21 cellular contexts compared by ENCODE assay signal in the genomic region with DNA sequence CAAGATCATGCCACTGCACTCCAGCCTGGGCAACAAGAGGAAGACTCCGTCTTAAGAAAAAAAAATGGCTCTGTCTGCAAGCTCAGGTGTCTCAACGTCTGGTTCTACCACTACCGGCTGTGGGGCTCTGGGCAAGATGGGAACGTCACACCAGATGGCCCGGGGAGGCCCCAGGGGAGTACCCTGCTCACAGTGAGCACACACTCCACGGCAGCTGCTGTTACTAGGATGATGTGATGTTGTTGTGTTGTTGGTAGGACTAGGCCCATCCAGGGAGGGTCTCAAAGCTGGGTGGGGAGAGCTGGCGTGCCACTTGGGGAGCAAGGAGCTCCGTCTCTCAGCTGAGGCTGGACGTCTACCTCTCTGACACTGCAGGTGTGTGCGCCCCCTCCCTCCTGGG. TPM values are rescaled to one million over a fixed set of nuclear protein-coding genes. Genes with fewer than 3 reads are reported as not detected.
DNase-seq lines count a peak whose midpoint lies in the region; ATAC-seq and TF ChIP-seq lines count a peak whose summit lies in the region.
"Had no signal": no experiment of that assay in that cellular context is flagged by ENCODE, and none has a peak within 500 bp of the region (broad histone marks: within the 10 kb centered on the region; RNA-seq: fewer than 3 reads in every experiment).

No MANE protein-coding gene starts in this region.

- H3K9me3 Mint-ChIP-seq in stimulated activated effector memory CD8-positive, alpha-beta T cell treated with anti-CD3 and anti-CD28 coated beads, Interleukin-12 subunit alpha, Interleukin-12 subunit beta, amount 100 ng/mL, for 72 hours = no peaks in the 10 kb centered on the region
- H3K9me3 Mint-ChIP-seq: natural killer cell treated with Interleukin-12 subunit alpha and Interleukin-12 subunit beta and Interleukin-15 and Interleukin-18, amount 100 ng/mL, for 72 hours had no signal

- H3K27ac ChIP-seq in OCI-LY3 (ENCODE audit: low read length) = no peak overlapping the region
- H3K27ac ChIP-seq in smooth muscle cell (ENCODE audit: low read depth) = no peak overlapping the region
- H3K27ac ChIP-seq: SK-N-MC, spleen, transverse colon had no signal

- 0 out of 2 replicates have a peak overlapping the region, but pooled peaks have one; percentile 9 for H3K4me2 ChIP-seq in OCI-LY3 (ENCODE audit: low read length)
- H3K4me2 ChIP-seq in smooth muscle cell = no peak overlapping the region

- TF ChIP-seq CTCF in OCI-LY3 (IDR thresholded peaks at IDR 0.05; ENCODE audit: low read depth, low read length) (no peak), smooth muscle cell (IDR thresholded peaks at IDR 0.05; ENCODE audit: borderline replicate concordance, insufficient read depth, poor library complexity, severe bottlenecking) (no peak)

- H3K79me2 ChIP-seq in OCI-LY3 (ENCODE audit: low read length) (no peaks in the 10 kb centered on the region), smooth muscle cell (ENCODE audit: low read depth) (no peaks in the 10 kb centered on the region)

- no peak overlapping the region for H3K4me3 Mint-ChIP-seq in stimulated activated effector memory CD8-positive, alpha-beta T cell treated with anti-CD3 and anti-CD28 coated beads, Interleukin-12 subunit alpha, Interleukin-12 subunit beta, amount 100 ng/mL, for 72 hours
- H3K4me3 Mint-ChIP-seq: CD14-positive monocyte; natural killer cell treated with Interleukin-12 subunit alpha and Interleukin-12 subunit beta and Interleukin-15 and Interleukin-18, amount 100 ng/mL, for 72 hours had no signal

- 83% methylated on average over 10 of the region's 10 CpGs for WGBS in smooth muscle cell (ENCODE audit: low lambda C conversion rate)

- no peak overlapping the region for H2AFZ ChIP-seq in OCI-LY3 (ENCODE audit: low read depth, low read length)
- H2AFZ ChIP-seq in smooth muscle cell (ENCODE audit: low read depth) = no peak overlapping the region

- peaks cover 6% of the 10 kb centered on the region for H3K36me3 Mint-ChIP-seq in stimulated activated effector memory CD8-positive, alpha-beta T cell treated with anti-CD3 and anti-CD28 coated beads, Interleukin-12 subunit alpha, Interleukin-12 subunit beta, amount 100 ng/mL, for 72 hours
- H3K36me3 Mint-ChIP-seq: CD14-positive monocyte; natural killer cell treated with Interleukin-12 subunit alpha and Interleukin-12 subunit beta and Interleukin-15 and Interleukin-18, amount 100 ng/mL, for 72 hours had no signal

- no peaks in the 10 kb centered on the region for H3K4me1 Mint-ChIP-seq in stimulated activated effector memory CD8-positive, alpha-beta T cell treated with anti-CD3 and anti-CD28 coated beads, Interleukin-12 subunit alpha, Interleukin-12 subunit beta, amount 100 ng/mL, for 72 hours
- H3K4me1 Mint-ChIP-seq: CD14-positive monocyte had no signal

- no peaks in the 10 kb centered on the region for H4K20me1 ChIP-seq in OCI-LY3 (ENCODE audit: insufficient read depth, low read length)
- H4K20me1 ChIP-seq in smooth muscle cell (ENCODE audit: low read depth) = no peaks in the 10 kb centered on the region

- H3K27ac Mint-ChIP-seq in stimulated activated effector memory CD8-positive, alpha-beta T cell treated with anti-CD3 and anti-CD28 coated beads, Interleukin-12 subunit alpha, Interleukin-12 subunit beta, amount 100 ng/mL, for 72 hours = no peak overlapping the region
- H3K27ac Mint-ChIP-seq: CD14-positive monocyte; natural killer cell treated with Interleukin-12 subunit alpha and Interleukin-12 subunit beta and Interleukin-15 and Interleukin-18, amount 100 ng/mL, for 72 hours; progenitor cell of endocrine pancreas had no signal

- H3K4me3 ChIP-seq in OCI-LY3 (ENCODE audit: low read length) (no peak overlapping the region), smooth muscle cell (no peak overlapping the region)
- H3K4me3 ChIP-seq: SK-N-MC, spleen, transverse colon had no signal

- DNase-seq in DMS79 treated with DMSO at 0.1 percent for 48 hours (lab: John Stamatoyannopoulos, UW) = peak; percentile 14
- DNase-seq in DMS79 (lab: John Stamatoyannopoulos, UW) = no peak
- DNase-seq in NCI-H1436 (lab: John Stamatoyannopoulos, UW) = peak; percentile 95
- DNase-seq in stimulated activated effector memory CD8-positive, alpha-beta T cell treated with anti-CD3 and anti-CD28 coated beads, Interleukin-12 subunit alpha, Interleukin-12 subunit beta, amount 100 ng/mL, for 72 hours (ENCODE audit: low spot score in 2 of 2) = no peak
- DNase-seq in smooth muscle cell (lab: John Stamatoyannopoulos, UW; ENCODE audit: unreplicated experiment) = no peak
- DNase-seq in NCI-H2107 treated with DMSO at 0.1 percent for 48 hours (lab: John Stamatoyannopoulos, UW; ENCODE audit: unreplicated experiment) = no peak
- DNase-seq: activated CD4-positive, alpha-beta T cell treated with anti-CD3 and anti-CD28 coated beads for 4 hours; activated CD8-positive, alpha-beta memory T cell treated with anti-CD3 and anti-CD28 coated beads, Interleukin-2, amount 50 U/mL, for 4 hours; aorta; GOT3; hippocampal formation; mesendoderm; spleen; stimulated activated naive CD4-positive, alpha-beta T cell treated with Interleukin-2 at 50 U/mL for 16 hours; transverse colon had no signal

- no peaks in the 10 kb centered on the region for H3F3A ChIP-seq in smooth muscle cell (ENCODE audit: low read depth)

- H3K9ac ChIP-seq in OCI-LY3 (ENCODE audit: low read length) (no peak overlapping the region), smooth muscle cell (ENCODE audit: low read depth) (no peak overlapping the region)

- H3K4me1 ChIP-seq in OCI-LY3 (ENCODE audit: low read length) (peaks cover 7% of the 10 kb centered on the region; the same call in 1 of the 2 replicates), smooth muscle cell (ENCODE audit: low read depth) (no peaks in the 10 kb centered on the region)
- H3K4me1 ChIP-seq: transverse colon had no signal

- H3K27me3 ChIP-seq in OCI-LY3 (ENCODE audit: low read depth, low read length) = no peaks in the 10 kb centered on the region
- H3K27me3 ChIP-seq in smooth muscle cell (ENCODE audit: low read depth) = peaks cover 65% of the 10 kb centered on the region

- H3K36me3 ChIP-seq in OCI-LY3 (replicated peaks; ENCODE audit: low read depth, low read length) = no peaks in the 10 kb centered on the region
- no peaks in the 10 kb centered on the region for H3K36me3 ChIP-seq in smooth muscle cell (ENCODE audit: low read depth)
- H3K36me3 ChIP-seq: spleen, transverse colon had no signal

- H3K9me3 ChIP-seq in OCI-LY3 (ENCODE audit: insufficient read depth, low read length) (no peaks in the 10 kb centered on the region), smooth muscle cell (replicated peaks; ENCODE audit: low read depth) (no peaks in the 10 kb centered on the region)
- H3K9me3 ChIP-seq: transverse colon had no signal

- peak; percentile 34 for ATAC-seq in stimulated activated effector memory CD8-positive, alpha-beta T cell treated with anti-CD3 and anti-CD28 coated beads, Interleukin-12 subunit alpha, Interleukin-12 subunit beta, amount 100 ng/mL, for 72 hours
- no peak for ATAC-seq in GM19397 (IDR thresholded peaks at IDR 0.05; ENCODE audit: unreplicated experiment)

RNA-seq across cellular contexts. Expression of gene NPTX1, which starts 9.4 kb away (rescaled TPM):
- 1.8 and 3.9 TPM in 2 replicates for total RNA-seq in smooth muscle cell
- 5.9 and 7.6 TPM in 2 replicates for polyA plus RNA-seq in smooth muscle cell
- total RNA-seq: progenitor cell of endocrine pancreas had no signal
- polyA plus RNA-seq: CD14-positive monocyte had no signal

RNA-seq across cellular contexts. Expression of gene RPTOR, which starts 58.8 kb away (rescaled TPM):
- total RNA-seq in smooth muscle cell = 12.1 and 12.2 TPM in 2 replicates
- 10.6 and 11.3 TPM in 2 replicates for polyA plus RNA-seq in smooth muscle cell

Comparison
In these comparisons a context has a peak if more than half of its experiments do, and no peak if none do; other contexts are left out.
1. DNase-seq: peak in DMS79 treated with DMSO at 0.1 percent for 48 hours (single experiment) and NCI-H1436 (single experiment); none in DMS79 (single experiment), stimulated activated effector memory CD8-positive, alpha-beta T cell treated with anti-CD3 and anti-CD28 coated beads, Interleukin-12 subunit alpha, Interleukin-12 subunit beta, amount 100 ng/mL, for 72 hours (0 of 2), smooth muscle cell (single experiment) and NCI-H2107 treated with DMSO at 0.1 percent for 48 hours (single experiment).